ENCODE assay signal across 22 cellular contexts in the genomic region with DNA sequence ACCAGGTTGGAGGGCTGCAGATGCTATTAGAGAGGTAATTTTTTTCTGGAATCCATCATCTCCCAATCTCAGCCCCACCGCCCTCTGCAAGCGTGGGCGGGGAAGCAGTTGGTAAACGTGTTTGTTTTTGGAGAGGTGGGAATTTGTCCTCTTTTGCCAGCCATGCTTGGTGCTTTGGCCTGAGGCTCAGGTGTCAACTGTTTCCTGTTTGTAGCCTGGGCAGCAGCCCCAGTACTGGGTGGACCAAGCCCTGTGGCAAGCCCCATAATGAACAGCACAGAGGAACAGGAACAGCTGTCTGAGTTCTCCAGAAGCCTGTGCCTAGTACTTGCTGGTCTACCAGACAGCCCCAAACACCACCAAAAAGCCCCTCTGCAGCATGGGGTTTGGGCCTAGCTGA. TPM values are rescaled to one million over a fixed set of nuclear protein-coding genes. Genes with fewer than 3 reads are reported as not detected.
"Had no signal": no experiment of that assay in that cellular context is flagged by ENCODE, and none has a peak within 500 bp of the region (broad histone marks: within the 10 kb centered on the region; RNA-seq: fewer than 3 reads in every experiment).

No MANE protein-coding gene starts in this region.

- ATAC-seq: Panc1, PC-3 had no signal

- H3K9me3 ChIP-seq: SK-N-SH had no signal

- H3K27ac ChIP-seq: RWPE1 had no signal

- H3K4me2 ChIP-seq: SK-N-SH had no signal

- H3K9ac ChIP-seq: SK-N-SH had no signal

- DNase-seq: KBM-7; MV-4-11; NCI-H1048; NCI-H1105; NCI-H1436 treated with DMSO at 0.1 percent for 48 hours; NCI-H1694; NCI-H187 treated with DMSO at 0.1 percent for 48 hours; NCI-H2029 treated with DMSO at 0.1 percent for 48 hours; NCI-H2171; NCI-H446; NCI-H510A; NCI-H524 treated with DMSO at 0.1 percent for 48 hours; NK-92 treated with Interleukin-12 subunit alpha and Interleukin-12 subunit beta, amount 100 ng/mL, for 24 hours; PC-3; SHP77; SK-N-SH; SW 1271 had no signal

RNA-seq across cellular contexts. Expression of gene POU2F3, which starts 39.5 kb away (rescaled TPM):
- total RNA-seq: LHCN-M2, MCF 10A, SK-MEL-5 had no signal
